21 cellular contexts compared by ENCODE assay signal in the genomic region with DNA sequence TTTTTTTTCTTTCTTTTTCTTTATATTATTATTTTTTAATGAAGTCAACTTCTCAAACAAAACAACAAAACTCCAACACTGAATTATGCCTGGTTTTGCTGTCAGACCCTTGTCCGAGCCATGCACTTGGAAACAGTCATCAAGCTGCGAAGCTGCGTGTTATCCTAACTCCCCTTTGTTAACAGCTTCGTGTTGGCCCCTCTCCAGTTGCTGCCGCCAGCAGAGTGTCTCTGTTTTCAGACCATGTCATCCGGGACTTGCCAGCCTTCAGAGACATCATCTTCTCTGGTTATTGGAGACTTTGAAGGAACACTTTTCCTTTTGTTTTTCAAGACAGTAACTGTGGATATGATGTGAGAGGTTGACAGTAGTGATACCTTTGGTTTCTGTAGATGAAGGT.
A peak's percentile ranks its signal among the peaks of the same experiment; 100 is the strongest.
DNase-seq lines count a peak whose midpoint lies in the region; ATAC-seq and TF ChIP-seq lines count a peak whose summit lies in the region.
"Had no signal": no experiment of that assay in that cellular context is flagged by ENCODE, and none has a peak within 500 bp of the region (broad histone marks: within the 10 kb centered on the region; RNA-seq: fewer than 3 reads in every experiment).

No MANE protein-coding gene starts in this region.

- in situ Hi-C loops in G401 (cut with HindIII; ENCODE audit: low sequenced_read_pairs), result no loop called here

- TF ChIP-seq POLR2A in esophagus muscularis mucosa (IDR thresholded peaks at IDR 0.05; ENCODE audit: low read depth), result no peak

- H3K27me3 ChIP-seq in esophagus muscularis mucosa, result no peaks in the 10 kb centered on the region
- H3K27me3 ChIP-seq in naive thymus-derived CD4-positive, alpha-beta T cell (ENCODE audit: control insufficient read depth in 2 of 2, insufficient read depth in 2 of 2, low read length in 2 of 2), result no peaks in the 10 kb centered on the region
- H3K27me3 ChIP-seq: MG63 had no signal

- no peaks in the 10 kb centered on the region for H3K36me3 ChIP-seq in esophagus muscularis mucosa
- no peaks in the 10 kb centered on the region for H3K36me3 ChIP-seq in naive thymus-derived CD4-positive, alpha-beta T cell (ENCODE audit: control insufficient read depth in 2 of 3, insufficient read depth in 3 of 3, low read length in 3 of 3)
- H3K36me3 ChIP-seq: MG63 had no signal

- intact Hi-C loops in esophagus muscularis mucosa (cut with DNase I), result no loop called here
- intact Hi-C loops in CD14-positive monocyte (cut with micrococcal nuclease), result no loop called here
- intact Hi-C loops in naive thymus-derived CD4-positive, alpha-beta T cell (cut with micrococcal nuclease), result no loop called here

- peaks cover 0 to 2% (median 0%) of the 10 kb centered on the region in 3 donors for H3K27me3 Mint-ChIP-seq in CD14-positive monocyte (ENCODE audit: low read depth in 3 of 3)
- no peaks in the 10 kb centered on the region for H3K27me3 Mint-ChIP-seq in naive thymus-derived CD4-positive, alpha-beta T cell
- H3K27me3 Mint-ChIP-seq: B cell had no signal

- CTCF ChIA-PET in naive thymus-derived CD4-positive, alpha-beta T cell (lab: Charles Lee), result no interaction called here

- H3K9me3 Mint-ChIP-seq in CD14-positive monocyte, result peaks cover 0 to 10% (median 1%) of the 10 kb centered on the region in 7 donors
- peaks cover 0 to 12% (median 0%) of the 10 kb centered on the region in 11 donors for H3K9me3 Mint-ChIP-seq in naive thymus-derived CD4-positive, alpha-beta T cell

- H3K4me1 Mint-ChIP-seq in CD14-positive monocyte, result no peaks in the 10 kb centered on the region
- H3K4me1 Mint-ChIP-seq in naive thymus-derived CD4-positive, alpha-beta T cell, result no peaks in the 10 kb centered on the region
- H3K4me1 Mint-ChIP-seq: B cell had no signal

- no peak for ATAC-seq in naive thymus-derived CD4-positive, alpha-beta T cell

- TF ChIP-seq CTCF in esophagus muscularis mucosa (IDR thresholded peaks at IDR 0.05), result no peak
- no peak for TF ChIP-seq CTCF in CD14-positive monocyte (IDR thresholded peaks at IDR 0.05)

- POLR2A ChIA-PET in naive thymus-derived CD4-positive, alpha-beta T cell (lab: Charles Lee), result no interaction called here

- peak; percentile 25 for DNase-seq in G401 (ENCODE audit: low spot score)
- DNase-seq in esophagus muscularis mucosa (ENCODE audit: extremely low spot score), result peak; percentile 50
- DNase-seq in medulla oblongata (ENCODE audit: extremely low spot score), result peak; percentile 28
- DNase-seq in superior temporal gyrus (ENCODE audit: extremely low spot score), result peak; percentile 29
- DNase-seq in CD14-positive monocyte (ENCODE audit: low spot score), result no peak
- no peak for DNase-seq in RKO (ENCODE audit: low spot score)
- DNase-seq in naive thymus-derived CD4-positive, alpha-beta T cell, result no peak
- DNase-seq: Calu3; DMS79 treated with DMSO at 0.1 percent for 48 hours; KBM-7; MG63; NCI-H1105 treated with DMSO at 0.1 percent for 48 hours; NCI-H2029; NCI-H446; NCI-H526; NCI-H82; NK-92 treated with Interleukin-12 subunit alpha and Interleukin-12 subunit beta, amount 100 ng/mL, for 24 hours; PC-9; RPMI8226; SHP77 had no signal

- no peak overlapping the region for H3K27ac Mint-ChIP-seq in CD14-positive monocyte
- no peak overlapping the region for H3K27ac Mint-ChIP-seq in naive thymus-derived CD4-positive, alpha-beta T cell
- H3K27ac Mint-ChIP-seq: B cell had no signal

- no peak overlapping the region for H3K27ac ChIP-seq in esophagus muscularis mucosa (replicated peaks in 1 of 4)
- no peak overlapping the region for H3K27ac ChIP-seq in naive thymus-derived CD4-positive, alpha-beta T cell (ENCODE audit: low read depth, low read length)
- H3K27ac ChIP-seq: PC-9 had no signal

- 87% methylated on average over 6 of the region's 6 CpGs for WGBS in esophagus muscularis mucosa

- no peak for TF ChIP-seq EP300 in esophagus muscularis mucosa (IDR thresholded peaks at IDR 0.05)

- H3K4me3 Mint-ChIP-seq in CD14-positive monocyte, result no peak overlapping the region
- no peak overlapping the region for H3K4me3 Mint-ChIP-seq in naive thymus-derived CD4-positive, alpha-beta T cell
- H3K4me3 Mint-ChIP-seq: B cell had no signal

- no peaks in the 10 kb centered on the region for H3K4me1 ChIP-seq in esophagus muscularis mucosa
- no peaks in the 10 kb centered on the region for H3K4me1 ChIP-seq in naive thymus-derived CD4-positive, alpha-beta T cell (ENCODE audit: control insufficient read depth in 2 of 2, insufficient read depth in 2 of 2, low read length in 2 of 2)

- peaks cover 0 to 2% of the 10 kb centered on the region in 2 donors for H3K36me3 Mint-ChIP-seq in CD14-positive monocyte
- peaks cover 0 to 57% (median 29%) of the 10 kb centered on the region in 5 donors for H3K36me3 Mint-ChIP-seq in naive thymus-derived CD4-positive, alpha-beta T cell

- no peaks in the 10 kb centered on the region for H3K9me3 ChIP-seq in esophagus muscularis mucosa
- no peaks in the 10 kb centered on the region for H3K9me3 ChIP-seq in naive thymus-derived CD4-positive, alpha-beta T cell (ENCODE audit: control insufficient read depth in 2 of 3, low read length in 3 of 3)
- H3K9me3 ChIP-seq: MG63 had no signal

- H3K4me3 ChIP-seq in esophagus muscularis mucosa, result no peak overlapping the region
- no peak overlapping the region for H3K4me3 ChIP-seq in naive thymus-derived CD4-positive, alpha-beta T cell (ENCODE audit: low read length)
- H3K4me3 ChIP-seq: MG63, PC-9 had no signal

Comparison
In these comparisons a context has a peak if more than half of its experiments do, and no peak if none do; other contexts are left out.
1. DNase-seq: peak in G401 (single experiment), esophagus muscularis mucosa (single experiment), medulla oblongata (single experiment) and superior temporal gyrus (single experiment); none in CD14-positive monocyte (single experiment), RKO (single experiment) and naive thymus-derived CD4-positive, alpha-beta T cell (0 of 9).